Comparison of ENCODE assay signal across 8 cellular contexts in the genomic region with DNA sequence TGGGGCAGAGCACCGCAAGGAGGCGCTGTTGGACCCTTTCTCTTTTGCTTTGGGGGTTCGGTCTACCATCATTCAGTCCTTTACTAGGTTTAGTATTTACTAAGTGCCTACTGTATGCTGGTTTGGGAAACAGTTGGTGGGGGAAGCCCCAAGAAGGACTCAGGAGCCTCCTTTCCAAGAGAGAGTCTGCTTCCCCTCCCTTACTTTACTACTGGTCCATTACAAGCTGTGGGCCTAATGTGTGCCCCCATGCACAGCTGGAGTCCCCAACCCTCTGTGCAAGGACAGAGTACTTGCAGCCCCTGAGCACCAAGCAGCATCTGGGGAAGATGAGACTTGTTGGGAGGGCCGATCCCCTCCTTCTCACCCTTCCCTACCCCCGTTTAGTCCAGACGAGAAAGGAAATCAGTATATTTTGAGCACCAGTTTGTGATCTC. TPM values are rescaled to one million over a fixed set of nuclear protein-coding genes. Genes with fewer than 3 reads are reported as not detected.
DNase-seq lines count a peak whose midpoint lies in the region; ATAC-seq, FAIRE-seq and TF ChIP-seq lines count a peak whose summit lies in the region.

No MANE protein-coding gene starts in this region.

- H3K4me3 ChIP-seq in HEK293 (ENCODE audit: low read depth, low read length) (peak overlapping the region; percentile 73), fibroblast of pulmonary artery (replicated peaks; ENCODE audit: low read depth, low read length) (peak overlapping the region; percentile 79), pancreas (peak overlapping the region; percentile 42 to 83 (median 76))

- intact Hi-C loops in pancreas (cut with DNase I): loop anchor here in 2 of 3 donors (5.0 to 10.0 kb wide), 2 partner anchors 76 to 79 kb away; partner anchors contain the start of gene YPEL4 (in 2 of the 2)

- ATAC-seq in pancreas: no peak

- no peaks in the 10 kb centered on the region for H3K36me3 ChIP-seq in HEK293 (ENCODE audit: control insufficient read depth in 2 of 2, insufficient read depth in 1 of 2, low read length in 2 of 2)
- no peaks in the 10 kb centered on the region for H3K36me3 ChIP-seq in pancreas

- DNase-seq in NCI-H1694 treated with DMSO at 0.1 percent for 48 hours (lab: John Stamatoyannopoulos, UW): peak; percentile 63
- peak; percentile 90 for DNase-seq in activated CD8-positive, alpha-beta memory T cell treated with anti-CD3 and anti-CD28 coated beads, Interleukin-2, amount 50 U/mL, for 4 hours
- peak; percentile 81 for DNase-seq in fibroblast of pulmonary artery (ENCODE audit: low read depth)
- peak in 2 of 6 donors; percentile 80 to 91 for DNase-seq in pancreas
- DNase-seq in cortex of kidney (lab: John Stamatoyannopoulos, UW): no peak
- no peak for DNase-seq in 8988T

- TF ChIP-seq CTCF in GM12873 (IDR thresholded peaks at IDR 0.05; ENCODE audit: insufficient read depth, low read depth, low read length, missing control alignments) (peak; percentile 95), HEK293 (tag by site-specific recombination; IDR thresholded peaks at IDR 0.05) (no peak), fibroblast of pulmonary artery (IDR thresholded peaks at IDR 0.05; ENCODE audit: low read length, missing control alignments) (peak; percentile 88), pancreas (IDR thresholded peaks at IDR 0.05) (peak in 1 of 4 donors; percentile 87)

- WGBS in pancreas, 2 donors: 38 to 41% methylated on average over 6 of the region's 6 CpGs

- POLR2A ChIA-PET in HEK293 (lab: Yijun Ruan, JAX): interaction anchor here (1.1 to 2.0 kb wide), 2 partner anchors 73 to 76 kb away, joined by 4 to 13 read pairs; no protein-coding TSS in a partner anchor

- no peaks in the 10 kb centered on the region for H3K9me3 ChIP-seq in HEK293 (ENCODE audit: control insufficient read depth, insufficient read depth, low read depth, low read length)
- H3K9me3 ChIP-seq in pancreas: no peaks in the 10 kb centered on the region

- CTCF ChIA-PET in HEK293 (lab: Yijun Ruan, JAX): interaction anchor here (0.5 to 8.7 kb wide), 34 partner anchors 9 to 1570 kb away, joined by 3 to 183 read pairs (median 4); no protein-coding TSS in a partner anchor

- no peaks in the 10 kb centered on the region for H3K27me3 ChIP-seq in pancreas

- H3K4me1 ChIP-seq in HEK293 (ENCODE audit: control insufficient read depth, insufficient read depth, low read length) (no peaks in the 10 kb centered on the region), pancreas (peaks cover 0 to 12% (median 0%) of the 10 kb centered on the region in 3 donors)

- no peak overlapping the region; the same call in 1 of the 2 replicates for H3K27ac ChIP-seq in HEK293 (ENCODE audit: extremely low read depth, low read depth, low read length)
- H3K27ac ChIP-seq in pancreas: peak overlapping the region in 3 of 4 donors; percentile 25 to 81 (median 61)

- no peak for FAIRE-seq in pancreas (lab: Jason Lieb, UNC)

TF ChIP-seq in HEK293, 187 proteins besides CTCF, POLR2A, EP300 and RAD21:
- TF ChIP-seq SALL2 (tag by site-specific recombination; IDR thresholded peaks at IDR 0.05; ENCODE audit: borderline replicate concordance): no peak
- no peak for TF ChIP-seq ZNF548 (tag by site-specific recombination; IDR thresholded peaks at IDR 0.05)
- no peak for TF ChIP-seq ZBTB1 (tag by site-specific recombination; IDR thresholded peaks at IDR 0.05)
- TF ChIP-seq ZNF169 (tag by site-specific recombination; IDR thresholded peaks at IDR 0.05): no peak
- no peak for TF ChIP-seq ZNF24 (tag by site-specific recombination; IDR thresholded peaks at IDR 0.05)
- TF ChIP-seq SP7 (tag by site-specific recombination; IDR thresholded peaks at IDR 0.05): 0 out of 2 replicates have a peak, but pooled peaks have one; percentile 46
- TF ChIP-seq ZNF362 (tag by site-specific recombination; IDR thresholded peaks at IDR 0.05): no peak
- no peak for TF ChIP-seq FEZF1 (tag by site-specific recombination; IDR thresholded peaks at IDR 0.05)
- no peak for TF ChIP-seq ZNF776 (tag by site-specific recombination; IDR thresholded peaks at IDR 0.05; ENCODE audit: borderline replicate concordance)
- TF ChIP-seq ZNF654 (tag by site-specific recombination; IDR thresholded peaks at IDR 0.05; ENCODE audit: low read depth): peak; percentile 57
- TF ChIP-seq, protein P1, sequence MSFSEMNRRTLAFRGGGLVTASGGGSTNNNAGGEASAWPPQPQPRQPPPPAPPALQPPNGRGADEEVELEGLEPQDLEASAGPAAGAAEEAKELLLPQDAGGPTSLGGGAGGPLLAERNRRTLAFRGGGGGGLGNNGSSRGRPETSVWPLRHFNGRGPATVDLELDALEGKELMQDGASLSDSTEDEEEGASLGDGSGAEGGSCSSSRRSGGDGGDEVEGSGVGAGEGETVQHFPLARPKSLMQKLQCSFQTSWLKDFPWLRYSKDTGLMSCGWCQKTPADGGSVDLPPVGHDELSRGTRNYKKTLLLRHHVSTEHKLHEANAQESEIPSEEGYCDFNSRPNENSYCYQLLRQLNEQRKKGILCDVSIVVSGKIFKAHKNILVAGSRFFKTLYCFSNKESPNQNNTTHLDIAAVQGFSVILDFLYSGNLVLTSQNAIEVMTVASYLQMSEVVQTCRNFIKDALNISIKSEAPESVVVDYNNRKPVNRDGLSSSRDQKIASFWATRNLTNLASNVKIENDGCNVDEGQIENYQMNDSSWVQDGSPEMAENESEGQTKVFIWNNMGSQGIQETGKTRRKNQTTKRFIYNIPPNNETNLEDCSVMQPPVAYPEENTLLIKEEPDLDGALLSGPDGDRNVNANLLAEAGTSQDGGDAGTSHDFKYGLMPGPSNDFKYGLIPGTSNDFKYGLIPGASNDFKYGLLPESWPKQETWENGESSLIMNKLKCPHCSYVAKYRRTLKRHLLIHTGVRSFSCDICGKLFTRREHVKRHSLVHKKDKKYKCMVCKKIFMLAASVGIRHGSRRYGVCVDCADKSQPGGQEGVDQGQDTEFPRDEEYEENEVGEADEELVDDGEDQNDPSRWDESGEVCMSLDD (tag by site-specific recombination; IDR thresholded peaks at IDR 0.05): peak; percentile 85; the same call in 1 of the 2 replicates
- TF ChIP-seq ZNF768 (tag by site-specific recombination; IDR thresholded peaks at IDR 0.05): no peak
- peak; percentile 90 for TF ChIP-seq ZNF792 (tag by site-specific recombination; IDR thresholded peaks at IDR 0.05)
- 0 out of 2 replicates have a peak, but pooled peaks have one; percentile 4 for TF ChIP-seq ZSCAN30 (tag by site-specific recombination; IDR thresholded peaks at IDR 0.05)
- no peak for TF ChIP-seq ZNF558 (tag by site-specific recombination; IDR thresholded peaks at IDR 0.05)
- 0 out of 2 replicates have a peak, but pooled peaks have one; percentile 3 for TF ChIP-seq ZBTB48 (tag by site-specific recombination; IDR thresholded peaks at IDR 0.05)
- no peak for TF ChIP-seq KLF10 (tag by site-specific recombination; IDR thresholded peaks at IDR 0.05)
- TF ChIP-seq ZNF544 (tag by site-specific recombination; IDR thresholded peaks at IDR 0.05): no peak
- no peak for TF ChIP-seq ZNF10 (tag by site-specific recombination; IDR thresholded peaks at IDR 0.05)
- no peak; the same call in 1 of the 2 replicates for TF ChIP-seq ZNF335 (tag by site-specific recombination; conservative IDR thresholded peaks at IDR 0.05)
- no peak for TF ChIP-seq GLI2 (tag by site-specific recombination; IDR thresholded peaks at IDR 0.05; ENCODE audit: borderline replicate concordance, low read depth)

RNA-seq across cellular contexts. Expression of gene UBE2L6, which starts 0.9 kb away (rescaled TPM):
- total RNA-seq in pancreas: 10 to 100 TPM in 5 of 6 donors, 1 to 10 TPM in 1; 9.6 to 46.4 (median 11.5) TPM
- 10 to 100 TPM; 12.9 to 18.9 TPM for polyA plus RNA-seq in pancreas

RNA-seq across cellular contexts. Expression of gene SERPING1, which starts 29.1 kb away (rescaled TPM):
- total RNA-seq in pancreas: 100 to 1,000 TPM; 135 to 399 (median 170) TPM
- 100 to 1,000 TPM; 292 to 360 TPM for polyA plus RNA-seq in pancreas

RNA-seq across cellular contexts. Expression of gene SMTNL1, which starts 31.0 kb away (rescaled TPM):
- not detected for total RNA-seq in pancreas
- polyA plus RNA-seq in pancreas: not detected

RNA-seq across cellular contexts. Expression of gene TIMM10, which starts 37.8 kb away (rescaled TPM):
- 10 to 100 TPM; 12.2 to 32.6 (median 21.7) TPM for total RNA-seq in pancreas
- polyA plus RNA-seq in pancreas: 10 to 100 TPM; 15.7 to 25.8 TPM

RNA-seq across cellular contexts. Expression of gene SLC43A1, which starts 52.8 kb away (rescaled TPM):
- total RNA-seq in pancreas: 100 to 1,000 TPM in 4 of 6 donors, 10 to 100 TPM in 2; 78.3 to 280 (median 137) TPM
- polyA plus RNA-seq in pancreas: 100 to 1,000 TPM; 100 to 110 TPM

Comparison
In these comparisons a context has a peak if more than half of its experiments do, and no peak if none do; other contexts are left out.
1. DNase-seq: peak in NCI-H1694 treated with DMSO at 0.1 percent for 48 hours (single experiment), activated CD8-positive, alpha-beta memory T cell treated with anti-CD3 and anti-CD28 coated beads, Interleukin-2, amount 50 U/mL, for 4 hours (single experiment) and fibroblast of pulmonary artery (single experiment); none in cortex of kidney (single experiment) and 8988T (single experiment).
2. Peak in every context shown above with its lines, with median percentiles within 50 percentile points of each other: H3K4me3 ChIP-seq.